8 cellular contexts compared by ENCODE assay signal in the genomic region with DNA sequence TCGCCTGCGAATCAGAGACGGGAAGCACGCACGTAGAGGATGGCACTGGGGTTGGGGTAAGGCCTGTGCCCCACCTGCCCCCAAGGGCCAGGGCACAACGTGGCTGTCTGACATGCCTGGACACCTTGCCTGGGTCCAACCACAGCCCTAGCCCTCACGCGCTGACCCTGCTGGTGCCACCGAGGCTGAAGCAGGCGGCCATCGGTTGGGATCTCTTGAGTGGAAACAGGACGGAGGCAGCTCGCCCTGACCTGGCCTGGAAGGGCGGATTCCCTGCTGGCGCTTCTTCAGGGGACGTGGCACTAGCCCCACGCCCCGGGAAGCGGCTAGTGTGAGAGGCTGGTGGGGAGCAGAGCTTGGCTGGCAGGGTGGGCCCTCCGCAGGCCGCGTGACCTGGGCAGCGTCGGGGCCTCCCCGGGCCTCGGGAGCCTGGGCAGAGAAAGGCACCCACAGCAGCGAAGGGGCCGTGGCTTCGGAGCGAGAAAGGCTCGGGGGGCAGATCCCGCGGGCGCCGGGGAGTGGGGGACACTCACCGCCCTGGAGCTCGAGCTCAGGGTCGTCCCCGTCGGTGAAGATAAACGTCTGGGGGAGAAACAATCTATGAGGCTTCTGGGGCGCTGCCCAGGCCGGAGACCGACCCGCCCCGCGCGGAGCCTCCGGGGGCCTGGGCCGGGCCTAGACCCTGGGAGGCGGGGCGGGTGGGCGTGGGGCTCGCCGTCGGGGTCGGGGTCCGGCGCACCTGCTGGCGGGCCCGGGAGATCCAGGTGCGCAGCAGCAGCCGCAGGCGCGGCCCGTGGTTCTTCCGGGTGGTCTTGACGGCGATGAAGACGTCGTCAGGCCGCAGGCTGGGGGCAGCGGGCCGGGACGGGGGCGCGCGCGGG. TPM values are rescaled to one million over a fixed set of nuclear protein-coding genes. Genes with fewer than 3 reads are reported as not detected.
DNase-seq lines count a peak whose midpoint lies in the region; TF ChIP-seq lines count a peak whose summit lies in the region.

No MANE protein-coding gene starts in this region.

- H3F3A ChIP-seq in OCI-LY1 (ENCODE audit: insufficient read depth, low read length) = no peaks in the 10 kb centered on the region
- H3F3A ChIP-seq in neural cell (ENCODE audit: insufficient read depth, low read length, poor library complexity, severe bottlenecking) = no peaks in the 10 kb centered on the region

- H4K20me1 ChIP-seq in OCI-LY1 (ENCODE audit: insufficient read depth, low read length) = no peaks in the 10 kb centered on the region
- no peaks in the 10 kb centered on the region for H4K20me1 ChIP-seq in neural cell (ENCODE audit: insufficient read depth)

- DNase-seq in GM13977 (ENCODE audit: low spot score) = peak; percentile 69
- DNase-seq in epithelial cell of proximal tubule (ENCODE audit: low read depth) = no peak
- DNase-seq in KG1 (lab: John Stamatoyannopoulos, UW) = no peak
- no peak for DNase-seq in NCI-H526 (lab: John Stamatoyannopoulos, UW)
- DNase-seq in anterior cingulate cortex (lab: John Stamatoyannopoulos, UW) = no peak
- no peak for DNase-seq in foreskin melanocyte

- H3K27me3 ChIP-seq in OCI-LY1 (ENCODE audit: insufficient read depth, low read length) = no peaks in the 10 kb centered on the region
- H3K27me3 ChIP-seq in neural cell (ENCODE audit: insufficient read depth, low read depth, low read length) = no peaks in the 10 kb centered on the region

- TF ChIP-seq RAD21 in neural cell (conservative IDR thresholded peaks at IDR 0.05) = no peak

- H3K4me2 ChIP-seq in OCI-LY1 (ENCODE audit: low read length) (peak overlapping the region; percentile 79), neural cell (ENCODE audit: low read length) (peak overlapping the region; percentile 48)

- peak overlapping the region; percentile 100 for H3K4me3 ChIP-seq in OCI-LY1 (ENCODE audit: low read depth, low read length, poor library complexity, severe bottlenecking)
- H3K4me3 ChIP-seq in epithelial cell of proximal tubule (ENCODE audit: low read depth, low read length) = peak overlapping the region; percentile 91
- peak overlapping the region; percentile 84 for H3K4me3 ChIP-seq in neural cell (ENCODE audit: low read length)

- TF ChIP-seq CTCF in GM13977 (IDR thresholded peaks at IDR 0.05; ENCODE audit: extremely low read depth, insufficient read depth, missing control alignments) (no peak), OCI-LY1 (IDR thresholded peaks at IDR 0.05; ENCODE audit: low read length) (no peak), epithelial cell of proximal tubule (conservative IDR thresholded peaks at IDR 0.05; ENCODE audit: low read depth, low read length) (no peak), neural cell (IDR thresholded peaks at IDR 0.05; ENCODE audit: poor library complexity, severe bottlenecking) (no peak)

- H3K9ac ChIP-seq in OCI-LY1 (ENCODE audit: low read length) (peak overlapping the region; percentile 80), neural cell (ENCODE audit: low read length) (peak overlapping the region; percentile 75)

- in situ Hi-C loops in GM13977 (cut with MboI; ENCODE audit: low pct_unique_long_range_greater_than_20kb, low sequenced_read_pairs, unreplicated experiment) = no loop called here

- no peak for TF ChIP-seq EP300 in neural cell (conservative IDR thresholded peaks at IDR 0.05; ENCODE audit: poor library complexity, severe bottlenecking)

- H3K79me2 ChIP-seq in OCI-LY1 (ENCODE audit: insufficient read depth, low read length) (0 out of 2 replicates have a peak, but pooled peaks cover 4% of the 10 kb centered on the region), neural cell (replicated peaks; ENCODE audit: insufficient read depth, low read length) (peaks cover 10% of the 10 kb centered on the region)

- H3K36me3 ChIP-seq in OCI-LY1 (ENCODE audit: insufficient read depth, low read length) (peaks cover 27% of the 10 kb centered on the region), neural cell (ENCODE audit: insufficient read depth, low read length) (no peaks in the 10 kb centered on the region)

- H3K9me3 ChIP-seq in OCI-LY1 (ENCODE audit: low read length) (no peaks in the 10 kb centered on the region), neural cell (ENCODE audit: low read length) (no peaks in the 10 kb centered on the region)

- H3K27ac ChIP-seq in OCI-LY1 (ENCODE audit: low read depth, low read length, poor library complexity, severe bottlenecking) = no peak overlapping the region
- H3K27ac ChIP-seq in neural cell (ENCODE audit: low read length) = no peak overlapping the region

- H2AFZ ChIP-seq in OCI-LY1 (ENCODE audit: low read length) (no peak overlapping the region), neural cell (ENCODE audit: low read depth, low read length) (no peak overlapping the region)

- peaks cover 27% of the 10 kb centered on the region for H3K4me1 ChIP-seq in OCI-LY1 (ENCODE audit: insufficient read depth, low read length, severe bottlenecking)

- H3K9me2 ChIP-seq in OCI-LY1 (ENCODE audit: low read depth, low read length) = no peaks in the 10 kb centered on the region
- H3K9me2 ChIP-seq in neural cell (ENCODE audit: insufficient read depth, low read length) = no peaks in the 10 kb centered on the region

TF ChIP-seq in neural cell, 6 proteins besides CTCF, POLR2A, EP300 and RAD21:
- TF ChIP-seq, protein P1, sequence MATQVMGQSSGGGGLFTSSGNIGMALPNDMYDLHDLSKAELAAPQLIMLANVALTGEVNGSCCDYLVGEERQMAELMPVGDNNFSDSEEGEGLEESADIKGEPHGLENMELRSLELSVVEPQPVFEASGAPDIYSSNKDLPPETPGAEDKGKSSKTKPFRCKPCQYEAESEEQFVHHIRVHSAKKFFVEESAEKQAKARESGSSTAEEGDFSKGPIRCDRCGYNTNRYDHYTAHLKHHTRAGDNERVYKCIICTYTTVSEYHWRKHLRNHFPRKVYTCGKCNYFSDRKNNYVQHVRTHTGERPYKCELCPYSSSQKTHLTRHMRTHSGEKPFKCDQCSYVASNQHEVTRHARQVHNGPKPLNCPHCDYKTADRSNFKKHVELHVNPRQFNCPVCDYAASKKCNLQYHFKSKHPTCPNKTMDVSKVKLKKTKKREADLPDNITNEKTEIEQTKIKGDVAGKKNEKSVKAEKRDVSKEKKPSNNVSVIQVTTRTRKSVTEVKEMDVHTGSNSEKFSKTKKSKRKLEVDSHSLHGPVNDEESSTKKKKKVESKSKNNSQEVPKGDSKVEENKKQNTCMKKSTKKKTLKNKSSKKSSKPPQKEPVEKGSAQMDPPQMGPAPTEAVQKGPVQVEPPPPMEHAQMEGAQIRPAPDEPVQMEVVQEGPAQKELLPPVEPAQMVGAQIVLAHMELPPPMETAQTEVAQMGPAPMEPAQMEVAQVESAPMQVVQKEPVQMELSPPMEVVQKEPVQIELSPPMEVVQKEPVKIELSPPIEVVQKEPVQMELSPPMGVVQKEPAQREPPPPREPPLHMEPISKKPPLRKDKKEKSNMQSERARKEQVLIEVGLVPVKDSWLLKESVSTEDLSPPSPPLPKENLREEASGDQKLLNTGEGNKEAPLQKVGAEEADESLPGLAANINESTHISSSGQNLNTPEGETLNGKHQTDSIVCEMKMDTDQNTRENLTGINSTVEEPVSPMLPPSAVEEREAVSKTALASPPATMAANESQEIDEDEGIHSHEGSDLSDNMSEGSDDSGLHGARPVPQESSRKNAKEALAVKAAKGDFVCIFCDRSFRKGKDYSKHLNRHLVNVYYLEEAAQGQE (IDR thresholded peaks at IDR 0.05; ENCODE audit: borderline replicate concordance) = no peak
- TF ChIP-seq TAF1 (IDR thresholded peaks at IDR 0.05; ENCODE audit: low read depth) = no peak
- TF ChIP-seq MXI1 (conservative IDR thresholded peaks at IDR 0.05; ENCODE audit: poor library complexity, severe bottlenecking) = no peak
- TF ChIP-seq POLR2AphosphoS5 (IDR thresholded peaks at IDR 0.05) = no peak
- TF ChIP-seq EZH2 (IDR thresholded peaks at IDR 0.05; ENCODE audit: borderline replicate concordance, insufficient read depth, low read length, poor library complexity, severe bottlenecking) = no peak

RNA-seq across cellular contexts. Expression of a gene that starts 0.6 kb away (rescaled TPM):
- 35.8 and 38.8 TPM in 2 replicates for total RNA-seq in epithelial cell of proximal tubule
- 176 and 200 TPM in 2 replicates for polyA plus RNA-seq in neural cell
- 20.8 and 27.0 TPM in 2 replicates for polyA minus RNA-seq in neural cell

RNA-seq across cellular contexts. Expression of a gene that starts 0.7 kb away (rescaled TPM):
- 105 and 200 TPM in 2 replicates for total RNA-seq in epithelial cell of proximal tubule
- polyA plus RNA-seq in neural cell = 170 and 215 TPM in 2 replicates
- 106 and 121 TPM in 2 replicates for polyA minus RNA-seq in neural cell

RNA-seq across cellular contexts. Expression of a gene that starts 13.5 kb away (rescaled TPM):
- total RNA-seq in epithelial cell of proximal tubule = 85.4 and 93.1 TPM in 2 replicates
- polyA plus RNA-seq in neural cell = 129 and 148 TPM in 2 replicates
- polyA minus RNA-seq in neural cell = 35.3 and 35.5 TPM in 2 replicates

RNA-seq across cellular contexts. Expression of a gene that starts 14.6 kb away (rescaled TPM):
- 126 and 154 TPM in 2 replicates for total RNA-seq in epithelial cell of proximal tubule
- 100 and 115 TPM in 2 replicates for polyA plus RNA-seq in neural cell
- polyA minus RNA-seq in neural cell = 28.4 and 33.1 TPM in 2 replicates

RNA-seq across cellular contexts. Expression of a gene that starts 19.5 kb away (rescaled TPM):
- 52.9 and 60.0 TPM in 2 replicates for total RNA-seq in epithelial cell of proximal tubule
- 198 and 211 TPM in 2 replicates for polyA plus RNA-seq in neural cell
- polyA minus RNA-seq in neural cell = 52.8 and 57.3 TPM in 2 replicates
